In genomic region chr7:75808106-75808505, GRCh38 we compare ENCODE assay signal across 2 cellular contexts.
TF ChIP-seq lines count a peak whose summit lies in the region.

No MANE protein-coding gene starts in this region.

TF ChIP-seq in Ishikawa, 13 proteins besides CTCF, POLR2A, EP300 and RAD21:
- TF ChIP-seq CEBPB (IDR thresholded peaks at IDR 0.05) (no peak), REST (IDR thresholded peaks at IDR 0.05; ENCODE audit: low read depth) (no peak), TAF1 (IDR thresholded peaks at IDR 0.05; ENCODE audit: low read depth) (no peak), YY1 (IDR thresholded peaks at IDR 0.05; ENCODE audit: low read depth) (no peak), NFIC (IDR thresholded peaks at IDR 0.05) (peak; percentile 19; the same call in 1 of the 2 replicates), FOXM1 (IDR thresholded peaks at IDR 0.05; ENCODE audit: borderline replicate concordance, low read depth) (no peak)

TF ChIP-seq in K562, 482 proteins besides CTCF, POLR2A, EP300 and RAD21:
- peak; percentile 54 for TF ChIP-seq NFIC (IDR thresholded peaks at IDR 0.05)
- TF ChIP-seq WHSC1 (IDR thresholded peaks at IDR 0.05; ENCODE audit: low read length): no peak
- no peak for TF ChIP-seq ILF3 (IDR thresholded peaks at IDR 0.05; ENCODE audit: borderline replicate concordance)
